1 cellular context compared by ENCODE assay signal in genomic region chr7:50544992-50545391, GRCh38.
A peak's percentile ranks its signal among the peaks of the same experiment; 100 is the strongest.
TF ChIP-seq lines count a peak whose summit lies in the region.

No MANE protein-coding gene starts in this region.

TF ChIP-seq in HepG2, 621 proteins besides CTCF, POLR2A, EP300 and RAD21 (continued from another document):
- TF ChIP-seq GMEB2 (CRISPR knock-in tag; IDR thresholded peaks at IDR 0.05; ENCODE audit: low read depth) (no peak), ZNF333 (CRISPR knock-in tag; IDR thresholded peaks at IDR 0.05; ENCODE audit: borderline replicate concordance) (no peak), YEATS4 (CRISPR knock-in tag; IDR thresholded peaks at IDR 0.05; ENCODE audit: borderline replicate concordance) (no peak), RXRB (CRISPR knock-in tag; IDR thresholded peaks at IDR 0.05; ENCODE audit: borderline replicate concordance) (no peak), ARNT2 (CRISPR knock-in tag; IDR thresholded peaks at IDR 0.05; ENCODE audit: low read depth) (no peak), KDM1A (CRISPR knock-in tag; IDR thresholded peaks at IDR 0.05) (no peak), FOXK1 (CRISPR knock-in tag; IDR thresholded peaks at IDR 0.05; ENCODE audit: borderline replicate concordance, low read depth) (peak; percentile 46; the same call in 1 of the 2 replicates), RBM39 (IDR thresholded peaks at IDR 0.05; ENCODE audit: low read depth, low read length, poor library complexity, severe bottlenecking) (no peak), RORA (CRISPR knock-in tag; IDR thresholded peaks at IDR 0.05) (no peak), ZXDC (CRISPR knock-in tag; IDR thresholded peaks at IDR 0.05) (no peak), THAP9 (CRISPR knock-in tag; IDR thresholded peaks at IDR 0.05; ENCODE audit: borderline replicate concordance) (no peak), ERF (CRISPR knock-in tag; IDR thresholded peaks at IDR 0.05) (no peak), DBP (CRISPR knock-in tag; IDR thresholded peaks at IDR 0.05; ENCODE audit: not compliant biosample characterization) (no peak), ZBTB38 (CRISPR knock-in tag; IDR thresholded peaks at IDR 0.05) (peak; percentile 57; the same call in 1 of the 2 replicates), PCBP2 (optimal IDR thresholded peaks at IDR 0.05; ENCODE audit: low read depth, low read length, poor library complexity, severe bottlenecking) (no peak), ZNF343 (CRISPR knock-in tag; IDR thresholded peaks at IDR 0.05) (no peak), TEAD3 (CRISPR knock-in tag; optimal IDR thresholded peaks at IDR 0.05; ENCODE audit: borderline replicate concordance) (peak; percentile 17), ZSCAN12 (CRISPR knock-in tag; IDR thresholded peaks at IDR 0.05) (no peak), ZNF331 (CRISPR knock-in tag; IDR thresholded peaks at IDR 0.05) (no peak), LBX2 (CRISPR knock-in tag; IDR thresholded peaks at IDR 0.05; ENCODE audit: borderline replicate concordance) (no peak), ZNF468 (CRISPR knock-in tag; IDR thresholded peaks at IDR 0.05) (no peak), ZNF850 (CRISPR knock-in tag; conservative IDR thresholded peaks at IDR 0.05) (no peak), MEF2D (CRISPR knock-in tag; IDR thresholded peaks at IDR 0.05) (no peak), ZNF207 (IDR thresholded peaks at IDR 0.05; ENCODE audit: borderline replicate concordance) (no peak), MIER2 (CRISPR knock-in tag; IDR thresholded peaks at IDR 0.05) (no peak), GATAD1 (CRISPR knock-in tag; IDR thresholded peaks at IDR 0.05) (no peak), ZNF407 (CRISPR knock-in tag; IDR thresholded peaks at IDR 0.05; ENCODE audit: not compliant biosample characterization) (no peak), GLI4 (CRISPR knock-in tag; IDR thresholded peaks at IDR 0.05; ENCODE audit: borderline replicate concordance) (no peak), ZNF441 (CRISPR knock-in tag; IDR thresholded peaks at IDR 0.05; ENCODE audit: borderline replicate concordance) (no peak), MIXL1 (CRISPR knock-in tag; IDR thresholded peaks at IDR 0.05) (no peak), ZNF276 (CRISPR knock-in tag; IDR thresholded peaks at IDR 0.05; ENCODE audit: low read depth) (no peak), DRAP1 (CRISPR knock-in tag; IDR thresholded peaks at IDR 0.05) (no peak), TFAP4 (IDR thresholded peaks at IDR 0.05; ENCODE audit: borderline replicate concordance, low read depth) (peak; percentile 59; the same call in 1 of the 2 replicates)
